18 cellular contexts compared by ENCODE assay signal in the genomic region with DNA sequence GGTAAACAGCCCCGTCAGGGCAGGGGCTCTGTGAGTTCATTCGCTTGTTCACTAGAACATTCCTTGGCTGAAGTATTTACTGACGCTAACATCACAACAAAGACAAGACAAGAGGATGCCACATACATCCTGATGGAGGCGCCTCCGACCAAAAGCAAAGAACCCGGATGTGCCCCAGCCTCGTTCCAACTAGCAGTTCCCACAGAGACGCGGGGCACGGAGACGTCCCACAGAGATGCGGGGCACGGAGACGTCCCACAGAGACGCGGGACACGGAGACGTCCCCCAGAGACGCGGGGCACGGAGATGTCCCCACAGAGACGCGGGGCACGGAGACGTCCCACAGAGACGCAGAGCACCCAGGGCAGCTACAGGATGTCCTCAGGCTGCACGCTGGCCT. TPM values are rescaled to one million over a fixed set of nuclear protein-coding genes. Genes with fewer than 3 reads are reported as not detected.
"Had no signal": no experiment of that assay in that cellular context is flagged by ENCODE, and none has a peak within 500 bp of the region (broad histone marks: within the 10 kb centered on the region; RNA-seq: fewer than 3 reads in every experiment).

No MANE protein-coding gene starts in this region.

- H3K27ac ChIP-seq: esophagus muscularis mucosa, gastroesophageal sphincter, psoas muscle, skin epidermis, suprapubic skin had no signal

- ATAC-seq: activated T-cell treated with anti-CD3 and anti-CD28 coated beads, Interleukin-2, amount 50 U/mL, for 4 hours; gastroesophageal sphincter; left colon; psoas muscle; right cardiac atrium had no signal

- H3K4me1 Mint-ChIP-seq: activated CD4-positive, alpha-beta T cell treated with anti-CD3 and anti-CD28 coated beads, Interleukin-2, amount 10 ng/mL, durations not matched to agents 7 days and 5 days had no signal

- H3K36me3 ChIP-seq: esophagus muscularis mucosa, gastroesophageal sphincter, suprapubic skin had no signal

- H3K4me1 ChIP-seq: esophagus muscularis mucosa, psoas muscle, suprapubic skin had no signal

- H3K9me3 ChIP-seq: esophagus muscularis mucosa, gastroesophageal sphincter, psoas muscle, suprapubic skin had no signal

- H3K36me3 Mint-ChIP-seq: activated naive CD8-positive, alpha-beta T cell; type B pancreatic cell had no signal

- H3K27ac Mint-ChIP-seq: activated CD4-positive, alpha-beta T cell treated with anti-CD3 and anti-CD28 coated beads, Interleukin-2, amount 10 ng/mL, durations not matched to agents 7 days and 5 days; activated naive CD8-positive, alpha-beta T cell; dendritic cell treated with granulocyte-macrophage colony-stimulating factor and Interleukin-4, amounts not matched to agents 40 ng/mL and 50 ng/mL, for 4 days; stimulated activated naive CD8-positive, alpha-beta T cell treated with anti-CD3 and anti-CD28 coated beads, Interleukin-15, Interleukin-2, amounts not matched to agents 100 ng/mL and 50 ng/mL, for 24 hours; type B pancreatic cell had no signal

- H3K4me3 ChIP-seq: esophagus muscularis mucosa, gastroesophageal sphincter, psoas muscle, skin epidermis, suprapubic skin had no signal

- H3K4me3 Mint-ChIP-seq: activated CD4-positive, alpha-beta T cell treated with anti-CD3 and anti-CD28 coated beads, Interleukin-2, amount 10 ng/mL, durations not matched to agents 7 days and 5 days; activated naive CD8-positive, alpha-beta T cell; activated T-cell treated with anti-CD3 and anti-CD28 coated beads, Interleukin-2, amount 50 U/mL, for 4 hours; dendritic cell treated with granulocyte-macrophage colony-stimulating factor and Interleukin-4, amounts not matched to agents 40 ng/mL and 50 ng/mL, for 4 days; stimulated activated naive CD8-positive, alpha-beta T cell treated with anti-CD3 and anti-CD28 coated beads, Interleukin-15, Interleukin-2, amounts not matched to agents 100 ng/mL and 50 ng/mL, for 24 hours; type B pancreatic cell had no signal

- DNase-seq: activated CD4-positive, alpha-beta T cell treated with anti-CD3 and anti-CD28 coated beads, Interleukin-2, amount 10 ng/mL, durations not matched to agents 7 days and 5 days; activated CD8-positive, alpha-beta memory T cell treated with anti-CD3 and anti-CD28 coated beads, Interleukin-2, amount 50 U/mL, for 4 hours; activated effector memory CD4-positive, alpha-beta T cell treated with Interleukin-2 at 50 U/mL for 16 hours; activated T-cell treated with anti-CD3 and anti-CD28 coated beads, Interleukin-2, amount 50 U/mL, for 4 hours; effector CD8-positive, alpha-beta T cell; left colon; stimulated activated CD4-positive, alpha-beta T cell treated with anti-CD3 and anti-CD28 coated beads, Interleukin-15, amount 100 ng/mL, for 24 hours; stimulated activated CD4-positive, alpha-beta T cell treated with anti-CD3 and anti-CD28 coated beads, Interleukin-2, amount 100 ng/mL, for 48 hours had no signal

- H3K9me3 Mint-ChIP-seq: activated CD4-positive, alpha-beta T cell treated with anti-CD3 and anti-CD28 coated beads, Interleukin-2, amount 10 ng/mL, durations not matched to agents 7 days and 5 days; activated T-cell treated with anti-CD3 and anti-CD28 coated beads, Interleukin-2, amount 50 U/mL, for 4 hours; dendritic cell treated with granulocyte-macrophage colony-stimulating factor and Interleukin-4, amounts not matched to agents 40 ng/mL and 50 ng/mL, for 4 days; stimulated activated naive CD8-positive, alpha-beta T cell treated with anti-CD3 and anti-CD28 coated beads, Interleukin-15, Interleukin-2, amounts not matched to agents 100 ng/mL and 50 ng/mL, for 24 hours; type B pancreatic cell had no signal

RNA-seq across cellular contexts. Expression of a gene that starts 35.4 kb away (rescaled TPM):
- total RNA-seq: activated CD4-positive, alpha-beta T cell treated with anti-CD3 and anti-CD28 coated beads, Interleukin-2, amount 10 ng/mL, durations not matched to agents 7 days and 5 days had no signal
